9 cellular contexts compared by ENCODE assay signal in the genomic region with DNA sequence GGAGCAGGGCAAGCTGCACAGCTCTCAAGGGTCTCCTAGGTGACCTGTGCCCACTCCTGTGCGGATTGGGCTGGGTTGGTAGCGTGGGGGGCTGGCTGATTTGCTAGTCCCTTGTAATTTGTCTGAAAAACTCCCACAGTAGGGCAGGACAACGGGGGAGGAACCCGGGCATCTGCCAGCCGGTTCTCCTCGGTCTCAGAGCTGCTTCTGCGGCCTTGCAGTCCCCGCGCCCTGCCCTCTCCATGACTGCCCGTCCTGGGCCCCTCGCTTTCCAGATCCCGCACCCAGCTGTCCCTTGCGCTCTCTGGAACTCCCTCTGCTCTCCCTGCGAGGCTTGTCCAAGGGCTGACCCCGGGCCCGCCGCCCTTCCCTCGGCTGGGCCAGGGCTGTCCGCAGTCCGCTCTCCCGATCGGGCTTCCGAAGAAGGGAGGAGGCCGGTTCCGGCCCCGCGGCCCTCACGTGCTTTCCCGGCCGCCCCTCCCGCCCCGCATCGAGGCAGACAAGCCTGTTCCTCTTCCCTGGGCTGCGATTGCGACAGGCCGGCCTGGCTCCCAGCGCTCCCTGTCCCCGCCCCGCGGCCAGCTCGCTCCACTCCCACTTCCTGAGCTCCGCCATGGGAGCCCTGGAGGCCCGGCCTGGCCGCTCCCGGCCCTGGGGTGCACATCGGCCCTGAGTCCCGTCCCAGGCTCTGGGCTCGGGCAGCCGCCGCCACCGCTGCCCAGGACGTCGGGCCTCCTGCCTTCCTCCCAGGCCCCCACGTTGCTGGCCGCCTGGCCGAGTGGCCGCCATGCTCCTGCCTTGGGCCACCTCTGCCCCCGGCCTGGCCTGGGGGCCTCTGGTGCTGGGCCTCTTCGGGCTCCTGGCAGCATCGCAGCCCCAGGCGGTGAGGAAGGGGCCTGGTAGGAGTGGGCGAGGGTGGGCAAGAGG. TPM values are rescaled to one million over a fixed set of nuclear protein-coding genes. Genes with fewer than 3 reads are reported as not detected.
DNase-seq lines count a peak whose midpoint lies in the region; ATAC-seq, FAIRE-seq and TF ChIP-seq lines count a peak whose summit lies in the region.
"Had no signal": no experiment of that assay in that cellular context is flagged by ENCODE, and none has a peak within 500 bp of the region (broad histone marks: within the 10 kb centered on the region; RNA-seq: fewer than 3 reads in every experiment).

A gene (plus strand): TSS at position 591 of the 927 bp plus-strand sequence. CDS start 197 bp downstream, at position 788.

- H3K36me3 ChIP-seq in PC-9 (ENCODE audit: low read depth) (peaks cover 29% of the 10 kb centered on the region), keratinocyte (ENCODE audit: control insufficient read depth in 2 of 2, extremely low read depth in 1 of 2, insufficient read depth in 2 of 2, low read length in 2 of 2) (peaks cover 17 to 34% of the 10 kb centered on the region in 2 experiments), skeletal muscle tissue (ENCODE audit: control insufficient read depth in 3 of 3, insufficient read depth in 3 of 3, low read length in 3 of 3) (peaks cover 25 to 34% (median 27%) of the 10 kb centered on the region in 3 donors)

- no peak within 1 kb of the TSS for H3K4me3 Mint-ChIP-seq in activated CD4-positive, alpha-beta T cell treated with anti-CD3 and anti-CD28 coated beads, Interleukin-2, amount 10 ng/mL, durations not matched to agents 24 days and 14 days
- H3K4me3 Mint-ChIP-seq in chondrocyte (ENCODE audit: unreplicated experiment), result peak within 1 kb of the TSS; percentile 60

- dilution Hi-C loops in keratinocyte (cut with MboI; ENCODE audit: extremely low pct_ligation_motif_present, low sequenced_read_pairs), result no loop called here

- H3K27me3 Mint-ChIP-seq in activated CD4-positive, alpha-beta T cell treated with anti-CD3 and anti-CD28 coated beads, Interleukin-2, amount 10 ng/mL, durations not matched to agents 24 days and 14 days, result peaks cover 52% of the 10 kb centered on the region
- no peaks in the 10 kb centered on the region for H3K27me3 Mint-ChIP-seq in chondrocyte (ENCODE audit: low read depth)

- H3K4me1 Mint-ChIP-seq in activated CD4-positive, alpha-beta T cell treated with anti-CD3 and anti-CD28 coated beads, Interleukin-2, amount 10 ng/mL, durations not matched to agents 24 days and 14 days, result peaks cover 3% of the 10 kb centered on the region
- H3K4me1 Mint-ChIP-seq in chondrocyte (ENCODE audit: low read depth), result peaks cover 14% of the 10 kb centered on the region

- H3K27me3 ChIP-seq in PC-9 (ENCODE audit: insufficient read depth, low read depth), result no peaks in the 10 kb centered on the region
- no peaks in the 10 kb centered on the region for H3K27me3 ChIP-seq in keratinocyte (ENCODE audit: control insufficient read depth, extremely low read depth, insufficient read depth, low read length)
- H3K27me3 ChIP-seq in skeletal muscle tissue (ENCODE audit: control insufficient read depth in 3 of 3, insufficient read depth in 3 of 3, low read length in 3 of 3), result no peaks in the 10 kb centered on the region

- DNase-seq in activated CD4-positive, alpha-beta T cell treated with anti-CD3 and anti-CD28 coated beads for 48 hours, result peak; percentile 31
- DNase-seq in activated CD4-positive, alpha-beta T cell treated with anti-CD3 and anti-CD28 coated beads, Interleukin-2, amount 10 ng/mL, durations not matched to agents 24 days and 14 days, result no peak
- DNase-seq in PC-9 (peak; percentile 88 to 99), chondrocyte (ENCODE audit: low spot score) (peak; percentile 88), keratinocyte (ENCODE audit: low read depth, low spot score) (no peak), GM19240 (ENCODE audit: insufficient read length, low spot score) (no peak)
- DNase-seq: DND-41 had no signal

- H3K4me2 ChIP-seq in PC-9 (peak within 1 kb of the TSS; percentile 94), keratinocyte (ENCODE audit: control insufficient read depth, extremely low read depth, insufficient read depth, low read depth, low read length) (peak within 1 kb of the TSS; percentile 96)

- H3K9ac ChIP-seq in keratinocyte (ENCODE audit: control insufficient read depth, extremely low read depth, insufficient read depth, low read length) (peak within 1 kb of the TSS; percentile 93), skeletal muscle tissue (ENCODE audit: low read depth in 1 of 3, low read length in 3 of 3) (peak within 1 kb of the TSS; percentile 93 to 98 (median 97))

- H3K36me3 Mint-ChIP-seq in activated CD4-positive, alpha-beta T cell treated with anti-CD3 and anti-CD28 coated beads, Interleukin-2, amount 10 ng/mL, durations not matched to agents 24 days and 14 days (ENCODE audit: low read depth), result no peaks in the 10 kb centered on the region
- H3K36me3 Mint-ChIP-seq in chondrocyte (ENCODE audit: low read depth), result peaks cover under 1% of the 10 kb centered on the region

- H3K27ac Mint-ChIP-seq in activated CD4-positive, alpha-beta T cell treated with anti-CD3 and anti-CD28 coated beads, Interleukin-2, amount 10 ng/mL, durations not matched to agents 24 days and 14 days, result no peak within 1 kb of the TSS
- peak within 1 kb of the TSS; percentile 36 for H3K27ac Mint-ChIP-seq in chondrocyte (ENCODE audit: unreplicated experiment)

- H3K79me2 ChIP-seq in PC-9 (ENCODE audit: low read depth) (peaks cover 52% of the 10 kb centered on the region), keratinocyte (ENCODE audit: control insufficient read depth, insufficient read depth, low read length) (peaks cover 46% of the 10 kb centered on the region)

- H3F3A ChIP-seq in PC-9 (ENCODE audit: insufficient read depth, low read depth), result peaks cover 27% of the 10 kb centered on the region

- H3K9me3 Mint-ChIP-seq in activated CD4-positive, alpha-beta T cell treated with anti-CD3 and anti-CD28 coated beads, Interleukin-2, amount 10 ng/mL, durations not matched to agents 24 days and 14 days, result no peaks in the 10 kb centered on the region
- H3K9me3 Mint-ChIP-seq in chondrocyte (ENCODE audit: low read depth), result no peaks in the 10 kb centered on the region

- no peak for ATAC-seq in HG02938 (IDR thresholded peaks at IDR 0.05; ENCODE audit: unreplicated experiment)

- H3K9me1 ChIP-seq in keratinocyte (ENCODE audit: control insufficient read depth, extremely low read depth, insufficient read depth, low read length), result peaks cover 5% of the 10 kb centered on the region

- H3K27ac ChIP-seq in PC-9 (peak within 1 kb of the TSS; percentile 69), keratinocyte (ENCODE audit: control insufficient read depth, insufficient read depth, low read length) (peak within 1 kb of the TSS; percentile 87), skeletal muscle tissue (ENCODE audit: low read depth, low read length) (peak within 1 kb of the TSS; percentile 95)

- H2AFZ ChIP-seq in PC-9 (peak within 1 kb of the TSS; percentile 79), keratinocyte (ENCODE audit: control insufficient read depth, low read length) (peak within 1 kb of the TSS; percentile 51)

- no peaks in the 10 kb centered on the region for H3K9me2 ChIP-seq in PC-9 (ENCODE audit: insufficient read depth)

- BruUV-seq in PC-9 (replicated peaks; lab: Mats Ljungman, UMichigan), result no TSS peak

- peak; percentile 17 for FAIRE-seq in keratinocyte (lab: Jason Lieb, UNC)

- POLR2A ChIA-PET in PC-9 (lab: Charles Lee; ENCODE audit: unreplicated experiment), result interaction anchor here (0.5 to 1.8 kb wide), 13 partner anchors 9 to 261 kb away, joined by 3 to 33 read pairs (median 5); a partner anchor contains a TSS

- H4K20me1 ChIP-seq in PC-9 (ENCODE audit: insufficient read depth) (peaks cover 3% of the 10 kb centered on the region; the same call in 1 of the 2 replicates), keratinocyte (ENCODE audit: control insufficient read depth, extremely low read depth, insufficient read depth, low read length) (no peaks in the 10 kb centered on the region)

- H3K9me3 ChIP-seq in PC-9 (ENCODE audit: insufficient read depth, low read depth) (no peaks in the 10 kb centered on the region), keratinocyte (ENCODE audit: control insufficient read depth, low read depth, low read length) (no peaks in the 10 kb centered on the region), skeletal muscle tissue (ENCODE audit: control insufficient read depth in 3 of 3, low read length in 3 of 3) (no peaks in the 10 kb centered on the region)

- intact Hi-C loops in activated CD4-positive, alpha-beta T cell treated with anti-CD3 and anti-CD28 coated beads, Interleukin-2, amount 10 ng/mL, durations not matched to agents 24 days and 14 days (cut with micrococcal nuclease), result no loop called here
- intact Hi-C loops in PC-9 (cut with micrococcal nuclease; ENCODE audit: unreplicated experiment), result loop anchor here (1.0 kb wide), 1 partner anchor 8 kb away; no protein-coding TSS in a partner anchor

- TF ChIP-seq CTCF in PC-9 (conservative IDR thresholded peaks at IDR 0.05) (0 out of 2 replicates have a peak, but pooled peaks have one; percentile 20), chondrocyte (IDR thresholded peaks at IDR 0.05) (peak; percentile 11), keratinocyte (optimal IDR thresholded peaks at IDR 0.05 in 1 of 3, IDR thresholded peaks at IDR 0.05 in 1 of 3, conservative IDR thresholded peaks at IDR 0.05 in 1 of 3; ENCODE audit: extremely low read depth in 1 of 3, insufficient read depth in 2 of 3, low read length in 3 of 3) (peak in 2 of 3 experiments; percentile 11 to 17)

- H3K4me1 ChIP-seq in PC-9 (replicated peaks; ENCODE audit: insufficient read depth) (peaks cover 29% of the 10 kb centered on the region), keratinocyte (ENCODE audit: control insufficient read depth, extremely low read depth, insufficient read depth, low read length) (peaks cover 48% of the 10 kb centered on the region), skeletal muscle tissue (ENCODE audit: control insufficient read depth in 3 of 3, insufficient read depth in 3 of 3, low read length in 3 of 3) (peaks cover 22 to 35% (median 22%) of the 10 kb centered on the region in 3 donors)

- peak within 1 kb of the TSS; percentile 77 for H3K4me3 ChIP-seq in PC-9
- peak within 1 kb of the TSS; percentile 91 to 94 (median 94) for H3K4me3 ChIP-seq in keratinocyte (ENCODE audit: control insufficient read depth in 2 of 3, extremely low read depth in 1 of 3, insufficient read depth in 2 of 3, low read depth in 1 of 3, low read length in 3 of 3)
- peak within 1 kb of the TSS; percentile 85 to 94 (median 87) for H3K4me3 ChIP-seq in skeletal muscle tissue (ENCODE audit: low read length in 3 of 3)

- CTCF ChIA-PET in PC-9 (lab: Charles Lee), result interaction anchor here (0.5 to 1.0 kb wide), 6 partner anchors 9 to 1741 kb away, joined by 3 to 4 read pairs (median 3); no protein-coding TSS in a partner anchor

RNA-seq across cellular contexts. Expression of the gene that starts here (rescaled TPM):
- 1.7 and 2.1 TPM in 2 replicates for total RNA-seq in activated CD4-positive, alpha-beta T cell treated with anti-CD3 and anti-CD28 coated beads, Interleukin-2, amount 10 ng/mL, durations not matched to agents 24 days and 14 days
- 178 and 185 TPM in 2 replicates for total RNA-seq in PC-9 (2021)
- 11.8 to 46.5 TPM (median 41.1 TPM) in 3 replicates for total RNA-seq in chondrocyte
- polyA plus RNA-seq in keratinocyte, result 39.5 to 101 TPM (median 42.7 TPM) in 3 replicates
- polyA plus RNA-seq in keratinocyte (2011; ENCODE audit: low read depth), result 71.5 TPM
- 39.8 and 91.6 TPM in 2 replicates for polyA plus RNA-seq in keratinocyte (2011; cell fraction: cytosol; rRNA removed)
- polyA plus RNA-seq in keratinocyte (2011; cell fraction: nucleus; rRNA removed), result 116 and 157 TPM in 2 replicates
- 81.1 and 123 TPM in 2 replicates for polyA plus RNA-seq in keratinocyte (2012; ENCODE audit: low replicate concordance)
- 25.5 to 123 TPM (median 30.4 TPM) in 3 replicates for polyA minus RNA-seq in keratinocyte
- 90.2 TPM for polyA minus RNA-seq in keratinocyte (2011; cell fraction: cytosol; rRNA and poly(A)+ RNA removed)
- 52.7 and 58.7 TPM in 2 replicates for polyA minus RNA-seq in keratinocyte (2011; cell fraction: nucleus; rRNA and poly(A)+ RNA removed)
- total RNA-seq in skeletal muscle tissue, result 11.0 TPM

Comparison
In these comparisons a context has a peak if more than half of its experiments do, and no peak if none do; other contexts are left out.
1. DNase-seq: peak in activated CD4-positive, alpha-beta T cell treated with anti-CD3 and anti-CD28 coated beads for 48 hours (single experiment), PC-9 (2 of 2) and chondrocyte (single experiment); none in activated CD4-positive, alpha-beta T cell treated with anti-CD3 and anti-CD28 coated beads, Interleukin-2, amount 10 ng/mL, durations not matched to agents 24 days and 14 days (single experiment), keratinocyte (single experiment) and GM19240 (single experiment).
2. Peak in every context shown above with its lines, with median percentiles within 50 percentile points of each other: H3K27ac ChIP-seq, H3K4me3 ChIP-seq and CTCF ChIP-seq.